Comparison of ENCODE assay signal across 22 cellular contexts in genomic region chr6:8175046-8175777, GRCh38.
A peak's percentile ranks its signal among the peaks of the same experiment; 100 is the strongest.
DNase-seq lines count a peak whose midpoint lies in the region; ATAC-seq and TF ChIP-seq lines count a peak whose summit lies in the region.
"Had no signal": no experiment of that assay in that cellular context is flagged by ENCODE, and none has a peak within 500 bp of the region (broad histone marks: within the 10 kb centered on the region; RNA-seq: fewer than 3 reads in every experiment).

No MANE protein-coding gene starts in this region.

- no peak for ATAC-seq in psoas muscle
- ATAC-seq in stimulated activated naive CD8-positive, alpha-beta T cell treated with anti-CD3 and anti-CD28 coated beads, Interleukin-15, Interleukin-2, amounts not matched to agents 100 U/mL and 50 U/mL, for 24 hours = no peak
- ATAC-seq: SK-N-SH treated with all-trans-retinoic acid at 6 μM for 48 hours had no signal

- H4K20me1 ChIP-seq in mammary epithelial cell (ENCODE audit: insufficient read depth, low read length) = no peaks in the 10 kb centered on the region

- no peaks in the 10 kb centered on the region for H3K36me3 ChIP-seq in mammary epithelial cell (ENCODE audit: insufficient read depth, low read length)
- no peaks in the 10 kb centered on the region for H3K36me3 ChIP-seq in mesodermal cell (ENCODE audit: control insufficient read depth, insufficient read depth, low read length)
- no peaks in the 10 kb centered on the region for H3K36me3 ChIP-seq in psoas muscle (ENCODE audit: insufficient read depth in 1 of 2, low read depth in 1 of 2)
- H3K36me3 ChIP-seq: BE2C had no signal

- H3K27ac ChIP-seq in mammary epithelial cell (ENCODE audit: insufficient read depth, low read depth, low read length) (no peak overlapping the region), mesodermal cell (ENCODE audit: low read depth, low read length, severe bottlenecking) (peak overlapping the region; percentile 49), psoas muscle (no peak overlapping the region)

- H3K27me3 ChIP-seq in mammary epithelial cell (ENCODE audit: insufficient read depth, low read length) = no peaks in the 10 kb centered on the region
- H3K27me3 ChIP-seq in psoas muscle (ENCODE audit: insufficient read depth in 3 of 3, low read length in 2 of 3) = peaks cover 0 to 1% (median 0%) of the 10 kb centered on the region in 3 donors
- H3K27me3 ChIP-seq: BE2C had no signal

- no peak for TF ChIP-seq CTCF in mammary epithelial cell (conservative IDR thresholded peaks at IDR 0.05 in 1 of 2, IDR thresholded peaks at IDR 0.05 in 1 of 2; ENCODE audit: extremely low read depth in 1 of 2, insufficient read depth in 1 of 2, low read depth in 1 of 2, low read length in 2 of 2)
- no peak for TF ChIP-seq CTCF in psoas muscle (IDR thresholded peaks at IDR 0.05)
- no peak for TF ChIP-seq CTCF in GM13976 (IDR thresholded peaks at IDR 0.05; ENCODE audit: borderline replicate concordance, control extremely low read depth, extremely low read depth, insufficient read depth, missing control alignments)

- 93% methylated on average over 3 of the region's 3 CpGs for WGBS in mammary epithelial cell (ENCODE audit: low coverage, missing lambda C conversion rate)
- WGBS in mesodermal cell (ENCODE audit: insufficient coverage in 2 of 2), 2 experiments = 94 to 100% methylated on average over 1 to 2 of the region's 3 CpGs
- WGBS in psoas muscle, 3 donors = 76 to 88% (median 81%) methylated on average over 3 of the region's 3 CpGs

- peak overlapping the region; percentile 8 for H3K4me2 ChIP-seq in mammary epithelial cell (ENCODE audit: insufficient read depth, low read depth, low read length)

- no peak overlapping the region for H2AFZ ChIP-seq in mammary epithelial cell (ENCODE audit: low read depth, low read length)

- in situ Hi-C loops in Caki2 (cut with HindIII; ENCODE audit: low pct_unique_long_range_greater_than_20kb, low sequenced_read_pairs) = no loop called here
- in situ Hi-C loops in mammary epithelial cell (cut with MboI; ENCODE audit: low sequenced_read_pairs in 2 of 2) = no loop called here
- in situ Hi-C loops in GM13976 (cut with MboI; ENCODE audit: low sequenced_read_pairs, unreplicated experiment) = no loop called here

- CTCF ChIA-PET in mammary epithelial cell (lab: Charles Lee; ENCODE audit: low non-redundant PET) = interaction anchor here (0.6 kb wide), 1 partner anchor 751 kb away, joined by 7 read pairs; no protein-coding TSS in a partner anchor

- no peak overlapping the region for H3K9ac ChIP-seq in mammary epithelial cell (ENCODE audit: insufficient read depth, low read length)

- no peaks in the 10 kb centered on the region for H3K79me2 ChIP-seq in mammary epithelial cell (ENCODE audit: insufficient read depth, low read length)

- H3K4me1 ChIP-seq in mammary epithelial cell (ENCODE audit: insufficient read depth, low read length) = peaks cover 18% of the 10 kb centered on the region
- H3K4me1 ChIP-seq in mesodermal cell (ENCODE audit: control insufficient read depth, insufficient read depth, low read length, poor library complexity, severe bottlenecking) = peaks cover 36% of the 10 kb centered on the region
- no peaks in the 10 kb centered on the region for H3K4me1 ChIP-seq in psoas muscle
- H3K4me1 ChIP-seq: BE2C had no signal

- DNase-seq in Caki2 (ENCODE audit: low read depth) (peak; percentile 62), LHCN-M2 (ENCODE audit: low read depth) (peak; percentile 46), mammary epithelial cell (peak; percentile 56), superior temporal gyrus (ENCODE audit: extremely low spot score) (no peak), psoas muscle (no peak), GM13976 (ENCODE audit: low spot score) (no peak)
- DNase-seq in stimulated activated naive CD8-positive, alpha-beta T cell treated with anti-CD3 and anti-CD28 coated beads, Interleukin-15, Interleukin-2, amounts not matched to agents 100 U/mL and 50 U/mL, for 24 hours = no peak
- DNase-seq: 8988T; BE2C; CD4-positive, alpha-beta T cell; DND-41; GF-D8; Kasumi-1; MV-4-11; NCI-H1417; NCI-H1930; NCI-H2171; NCI-H446 treated with DMSO at 0.1 percent for 48 hours; NCI-H774; Right ventricle myocardium superior had no signal

- intact Hi-C loops in mammary epithelial cell (cut with micrococcal nuclease) = no loop called here
- intact Hi-C loops in psoas muscle (cut with DNase I) = no loop called here

- no TSS peak for BruUV-seq in mammary epithelial cell (replicated peaks; lab: Mats Ljungman, UMichigan)

- no peaks in the 10 kb centered on the region for H3K9me3 ChIP-seq in mammary epithelial cell (replicated peaks; ENCODE audit: insufficient read depth, low read length)
- H3K9me3 ChIP-seq in mesodermal cell (ENCODE audit: control insufficient read depth, low read length) = peaks cover 5% of the 10 kb centered on the region
- no peaks in the 10 kb centered on the region for H3K9me3 ChIP-seq in psoas muscle
- H3K9me3 ChIP-seq: BE2C had no signal

- dilution Hi-C loops in mammary epithelial cell (cut with HindIII; ENCODE audit: low sequenced_read_pairs) = no loop called here

- H3K4me3 ChIP-seq in mammary epithelial cell (replicated peaks in 1 of 3; ENCODE audit: insufficient read depth in 1 of 3, low read depth in 2 of 3, low read length in 3 of 3) (no peak overlapping the region), mesodermal cell (ENCODE audit: extremely low read depth, insufficient read depth, low read length, poor library complexity, severe bottlenecking) (no peak overlapping the region), psoas muscle (no peak overlapping the region)

Comparison
In these comparisons a context has a peak if more than half of its experiments do, and no peak if none do; other contexts are left out.
1. DNase-seq: peak in Caki2 (single experiment), LHCN-M2 (single experiment) and mammary epithelial cell (single experiment); none in superior temporal gyrus (single experiment), psoas muscle (0 of 2), GM13976 (single experiment) and stimulated activated naive CD8-positive, alpha-beta T cell treated with anti-CD3 and anti-CD28 coated beads, Interleukin-15, Interleukin-2, amounts not matched to agents 100 U/mL and 50 U/mL, for 24 hours (single experiment).